In the genomic region with DNA sequence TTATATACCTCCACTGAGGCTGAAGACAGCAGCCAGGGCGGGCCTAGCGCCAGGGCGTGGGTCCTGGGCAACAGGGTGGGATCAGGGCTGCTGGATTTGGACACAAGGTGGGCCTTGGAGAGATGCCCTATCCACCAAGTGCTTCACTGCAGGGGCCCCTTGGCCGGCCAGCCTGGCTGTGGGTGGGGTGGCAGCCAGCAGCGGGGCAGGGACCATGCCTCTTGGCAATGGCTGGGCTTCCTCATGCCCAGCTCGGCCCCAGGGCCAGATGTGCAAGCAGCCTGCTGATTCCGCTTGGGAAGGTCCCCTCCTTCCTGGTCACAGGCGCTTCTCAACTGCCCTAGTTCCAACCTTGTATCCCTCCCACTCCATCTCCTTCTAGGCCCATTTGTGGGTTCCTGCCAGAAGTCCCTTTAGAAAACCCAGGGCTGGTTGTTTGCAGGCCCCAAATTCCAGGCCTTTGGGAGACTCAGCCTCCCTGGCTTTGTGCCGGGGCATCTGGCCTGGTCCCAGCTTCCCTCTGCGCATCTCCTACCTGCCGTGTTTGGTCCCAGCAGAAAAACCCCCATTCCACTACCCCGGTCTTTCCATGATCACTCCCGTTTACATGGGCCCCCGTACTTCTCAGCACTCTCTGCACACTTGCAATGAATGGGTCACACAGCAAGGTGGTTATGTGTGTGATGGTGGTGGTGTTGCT, we compare ENCODE assay signal across 12 cellular contexts. TPM values are rescaled to one million over a fixed set of nuclear protein-coding genes. Genes with fewer than 3 reads are reported as not detected.
DNase-seq lines count a peak whose midpoint lies in the region; TF ChIP-seq lines count a peak whose summit lies in the region.
"Had no signal": no experiment of that assay in that cellular context is flagged by ENCODE, and none has a peak within 500 bp of the region (broad histone marks: within the 10 kb centered on the region; RNA-seq: fewer than 3 reads in every experiment).

No MANE protein-coding gene starts in this region.

- H3K4me1 ChIP-seq in stomach smooth muscle (ENCODE audit: control insufficient read depth, insufficient read depth, low read length): peaks cover 32% of the 10 kb centered on the region

- DNase-seq in G401 (ENCODE audit: low spot score) (peak; percentile 60), brain microvascular endothelial cell (no peak), NCI-H345 (lab: John Stamatoyannopoulos, UW) (no peak), activated gamma-delta T cell treated with Interleukin-2 at 50 U/mL for 16 hours (no peak), GM10266 (ENCODE audit: extremely low spot score) (no peak), islet precursor cell (no peak)
- DNase-seq: H9, NCI-H510A treated with DMSO at 0.1 percent for 48 hours, SIG-M5, WERI-Rb-1 had no signal

- H3K27ac ChIP-seq in brain microvascular endothelial cell (peak overlapping the region; percentile 64), layer of hippocampus (ENCODE audit: low read depth, low read length) (peak overlapping the region; percentile 74), stomach smooth muscle (ENCODE audit: low read length) (peak overlapping the region; percentile 41)
- H3K27ac ChIP-seq: WERI-Rb-1 had no signal

- H3K4me3 ChIP-seq in brain microvascular endothelial cell (ENCODE audit: low read depth, low read length): no peak overlapping the region
- peak overlapping the region in 1 of 2 donors; percentile 49 for H3K4me3 ChIP-seq in stomach smooth muscle (ENCODE audit: low read length in 2 of 2)

- peak overlapping the region in 1 of 2 donors; percentile 36 for H3K9ac ChIP-seq in stomach smooth muscle (ENCODE audit: low read length in 2 of 2)

- H3K36me3 ChIP-seq in brain microvascular endothelial cell (replicated peaks) (peaks cover 66% of the 10 kb centered on the region), stomach smooth muscle (ENCODE audit: control insufficient read depth in 2 of 2, insufficient read depth in 2 of 2, low read length in 2 of 2) (peaks cover 45 to 47% of the 10 kb centered on the region in 2 donors)

- no peaks in the 10 kb centered on the region for H3K27me3 ChIP-seq in brain microvascular endothelial cell (replicated peaks)
- H3K27me3 ChIP-seq in layer of hippocampus (ENCODE audit: control insufficient read depth, insufficient read depth, low read length): no peaks in the 10 kb centered on the region
- no peaks in the 10 kb centered on the region for H3K27me3 ChIP-seq in stomach smooth muscle (ENCODE audit: control insufficient read depth in 1 of 2, insufficient read depth in 2 of 2, low read length in 2 of 2)

- TF ChIP-seq CTCF in brain microvascular endothelial cell (IDR thresholded peaks at IDR 0.05; ENCODE audit: low read depth, low read length, missing control alignments) (no peak), GM10266 (IDR thresholded peaks at IDR 0.05; ENCODE audit: control insufficient read depth, insufficient read depth, low read depth, missing control alignments) (no peak)

- in situ Hi-C loops in G401 (cut with HindIII; ENCODE audit: low sequenced_read_pairs) (no loop called here), brain microvascular endothelial cell (cut with HindIII; ENCODE audit: low pct_ligation_motif_present, low sequenced_read_pairs) (no loop called here)

- H3K9me3 ChIP-seq in stomach smooth muscle (ENCODE audit: control insufficient read depth in 2 of 2, low read length in 2 of 2): no peaks in the 10 kb centered on the region

RNA-seq across cellular contexts. Expression of gene KMT5A, which starts 15.1 kb away (rescaled TPM):
- total RNA-seq in G401 (2014; rRNA removed; shearing (Covaris generic)): 24.1 and 58.2 TPM in 2 replicates

RNA-seq across cellular contexts. Expression of gene SBNO1, which starts 34.4 kb away (rescaled TPM):
- 9.7 and 16.0 TPM in 2 replicates for total RNA-seq in G401 (2014; rRNA removed; shearing (Covaris generic))

RNA-seq across cellular contexts. Expression of gene RILPL2, which starts 37.4 kb away (rescaled TPM):
- 5.0 and 7.4 TPM in 2 replicates for total RNA-seq in G401 (2014; rRNA removed; shearing (Covaris generic))

RNA-seq across cellular contexts. Expression of gene SNRNP35, which starts 58.9 kb away (rescaled TPM):
- total RNA-seq in G401 (2014; rRNA removed; shearing (Covaris generic)): 6.3 and 9.1 TPM in 2 replicates
